Comparison of ENCODE assay signal across 10 cellular contexts in genomic region chr3:72327008-72327407, GRCh38.
"Had no signal": no experiment of that assay in that cellular context is flagged by ENCODE, and none has a peak within 500 bp of the region (broad histone marks: within the 10 kb centered on the region; RNA-seq: fewer than 3 reads in every experiment).

No MANE protein-coding gene starts in this region.

- H2AFZ ChIP-seq: GM23248, GM23338 had no signal

- H3K9me3 Mint-ChIP-seq: GM23338, H9, HFFc6 had no signal

- ATAC-seq: GM23338, HCT116 had no signal

- H3K36me3 ChIP-seq: HAP-1 had no signal

- H3K9ac ChIP-seq: GM23248 had no signal

- H3K4me1 ChIP-seq: HAP-1 had no signal

- FAIRE-seq: H54 had no signal

- H3K9me3 ChIP-seq: HAP-1 had no signal

- H3K4me2 ChIP-seq: GM23338 had no signal

- H3K27ac ChIP-seq: GM23248 had no signal

- H3K4me3 Mint-ChIP-seq: GM23338, H9, HFFc6 had no signal

- H3K4me3 ChIP-seq: GM23248, GM23338, HAP-1 had no signal

- H3K27ac Mint-ChIP-seq: GM23338, H9, HFFc6 had no signal

- DNase-seq: GM23248, GOT3, H7, H9, HCEC 1CT, HFFc6 had no signal
